ENCODE assay signal across 8 cellular contexts in genomic region chr15:42549052-42549491, GRCh38.
DNase-seq lines count a peak whose midpoint lies in the region; ATAC-seq and TF ChIP-seq lines count a peak whose summit lies in the region.

No MANE protein-coding gene starts in this region.

- no peaks in the 10 kb centered on the region for H3K27me3 ChIP-seq in NT2/D1 (ENCODE audit: insufficient read depth, insufficient read length)

- H3K4me1 Mint-ChIP-seq in central memory CD8-positive, alpha-beta T cell: peaks cover 45% of the 10 kb centered on the region

- peaks cover 24% of the 10 kb centered on the region for H3K36me3 ChIP-seq in NT2/D1 (ENCODE audit: insufficient read depth, insufficient read length, low read length)

- no peak for DNase-seq in AG09309 (ENCODE audit: low read depth)
- no peak for DNase-seq in NT2/D1 (ENCODE audit: low read depth, low spot score)
- DNase-seq in central memory CD8-positive, alpha-beta T cell (ENCODE audit: low spot score in 2 of 2): no peak
- peak; percentile 77 for DNase-seq in left kidney (ENCODE audit: low read depth, low spot score)
- DNase-seq in superior temporal gyrus (ENCODE audit: extremely low spot score): peak; percentile 39
- DNase-seq in NCI-H774 (lab: John Stamatoyannopoulos, UW): no peak

- H3K4me3 Mint-ChIP-seq in central memory CD8-positive, alpha-beta T cell: peak overlapping the region; percentile 90

- H3K4me1 ChIP-seq in NT2/D1 (ENCODE audit: insufficient read depth, insufficient read length): no peaks in the 10 kb centered on the region

- H3K36me3 Mint-ChIP-seq in central memory CD8-positive, alpha-beta T cell (ENCODE audit: insufficient read depth): peaks cover 22% of the 10 kb centered on the region

- peak overlapping the region; percentile 97 for H3K27ac Mint-ChIP-seq in central memory CD8-positive, alpha-beta T cell (ENCODE audit: low read depth)

- TF ChIP-seq CTCF in AG09309 (IDR thresholded peaks at IDR 0.05; ENCODE audit: control insufficient read depth, insufficient read depth, low read depth, low read length, missing control alignments): no peak
- no peak for TF ChIP-seq CTCF in GM12875 (IDR thresholded peaks at IDR 0.05; ENCODE audit: borderline replicate concordance, insufficient read depth, low read depth, low read length)

- no peaks in the 10 kb centered on the region for H3K27me3 Mint-ChIP-seq in central memory CD8-positive, alpha-beta T cell

- no peaks in the 10 kb centered on the region for H3K9me3 ChIP-seq in NT2/D1 (ENCODE audit: insufficient read depth, low read length)

- no peaks in the 10 kb centered on the region for H3K9me3 Mint-ChIP-seq in central memory CD8-positive, alpha-beta T cell

- peak overlapping the region; percentile 85 for H3K4me3 ChIP-seq in AG09309 (ENCODE audit: control insufficient read depth, low read depth, low read length)
- peak overlapping the region; percentile 99 for H3K4me3 ChIP-seq in GM12875 (ENCODE audit: low read depth, low read length)
- peak overlapping the region; percentile 95 for H3K4me3 ChIP-seq in NT2/D1 (ENCODE audit: insufficient read length, low read depth)

- peak overlapping the region; percentile 97 for H3K9ac ChIP-seq in NT2/D1 (ENCODE audit: insufficient read length, low read depth)

- ATAC-seq in HG02981 (IDR thresholded peaks at IDR 0.05; ENCODE audit: unreplicated experiment): peak; percentile 18
- peak; percentile 61 for ATAC-seq in central memory CD8-positive, alpha-beta T cell (replicated peaks; ENCODE audit: extremely low read depth, poor library complexity, severe bottlenecking)

Comparison
In these comparisons a context has a peak if more than half of its experiments do, and no peak if none do; other contexts are left out.
1. DNase-seq: peak in left kidney (single experiment) and superior temporal gyrus (single experiment); none in AG09309 (single experiment), NT2/D1 (single experiment), central memory CD8-positive, alpha-beta T cell (0 of 2) and NCI-H774 (single experiment).
2. Peak in every context shown above with its lines, with median percentiles within 50 percentile points of each other: H3K4me3 ChIP-seq.